ENCODE assay signal across 25 cellular contexts in the genomic region with DNA sequence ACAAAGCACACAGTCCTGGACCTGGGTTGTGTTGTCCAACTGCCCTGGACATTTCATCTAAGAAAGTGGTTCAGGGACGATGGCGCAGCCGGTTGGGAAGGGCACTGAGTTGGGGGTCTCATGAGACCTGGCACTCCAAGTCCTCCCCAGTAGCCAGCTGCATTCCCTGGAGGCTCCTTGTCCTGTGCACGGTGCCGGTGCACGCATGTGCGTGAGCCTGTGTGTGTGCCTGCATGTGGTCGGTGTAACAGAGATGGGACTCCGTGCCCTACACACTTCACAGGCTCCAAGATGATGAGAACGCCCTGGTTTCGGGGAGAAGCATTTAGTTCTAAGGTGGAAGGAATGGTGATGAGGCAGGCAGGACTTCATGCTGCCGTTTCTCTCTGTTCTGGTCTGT.
DNase-seq lines count a peak whose midpoint lies in the region; ATAC-seq and TF ChIP-seq lines count a peak whose summit lies in the region.
"Had no signal": no experiment of that assay in that cellular context is flagged by ENCODE, and none has a peak within 500 bp of the region (broad histone marks: within the 10 kb centered on the region; RNA-seq: fewer than 3 reads in every experiment).

No MANE protein-coding gene starts in this region.

- H3K4me3 ChIP-seq in coronary artery: no peak overlapping the region
- peak overlapping the region; percentile 51 for H3K4me3 ChIP-seq in neural cell (ENCODE audit: low read length)
- H3K4me3 ChIP-seq in thyroid gland (replicated peaks in 1 of 3): no peak overlapping the region
- H3K4me3 ChIP-seq: GM12878, K562, MG63 had no signal

- H3K4me2 ChIP-seq in neural cell (ENCODE audit: low read length): no peak overlapping the region

- TF ChIP-seq POLR2A in thyroid gland (IDR thresholded peaks at IDR 0.05): no peak

- H3K9me3 ChIP-seq in neural cell (ENCODE audit: low read length): no peaks in the 10 kb centered on the region
- no peaks in the 10 kb centered on the region for H3K9me3 ChIP-seq in thyroid gland
- H3K9me3 ChIP-seq: BE2C, Caco-2, MG63 had no signal

- ATAC-seq in stimulated activated naive CD8-positive, alpha-beta T cell treated with anti-CD3 and anti-CD28 coated beads, Interleukin-15, amount 100 ng/mL, for 72 hours: peak; percentile 10
- no peak for ATAC-seq in stimulated activated naive CD8-positive, alpha-beta T cell treated with anti-CD3 and anti-CD28 coated beads, Interleukin-15, Interleukin-2, amounts not matched to agents 100 U/mL and 50 U/mL, for 24 hours
- no peak for ATAC-seq in GM21526 (IDR thresholded peaks at IDR 0.05; ENCODE audit: low FRiP score, unreplicated experiment)
- ATAC-seq: GM12878, HepG2, K562 had no signal

- no peak for TF ChIP-seq RAD21 in neural cell (conservative IDR thresholded peaks at IDR 0.05)

- intact Hi-C loops in thyroid gland (cut with DNase I): loop anchor here (10.0 kb wide), 2 partner anchors 246 to 426 kb away; no protein-coding TSS in a partner anchor

- no peak overlapping the region for H3K4me3 Mint-ChIP-seq in stimulated activated naive CD8-positive, alpha-beta T cell treated with anti-CD3 and anti-CD28 coated beads, Interleukin-15, amount 100 ng/mL, for 72 hours
- H3K4me3 Mint-ChIP-seq: CD4-positive, alpha-beta memory T cell; H9; HFFc6 had no signal

- no peaks in the 10 kb centered on the region for H3K9me3 Mint-ChIP-seq in stimulated activated naive CD8-positive, alpha-beta T cell treated with anti-CD3 and anti-CD28 coated beads, Interleukin-15, amount 100 ng/mL, for 72 hours
- H3K9me3 Mint-ChIP-seq: CD4-positive, alpha-beta memory T cell; H9; HFFc6 had no signal

- H3K9me2 ChIP-seq in neural cell (ENCODE audit: insufficient read depth, low read length): no peaks in the 10 kb centered on the region

- no peak overlapping the region for H2AFZ ChIP-seq in neural cell (ENCODE audit: low read depth, low read length)

- H3K36me3 ChIP-seq in neural cell (ENCODE audit: insufficient read depth, low read length) (peaks cover 5% of the 10 kb centered on the region), thyroid gland (no peaks in the 10 kb centered on the region)
- H3K36me3 ChIP-seq: BE2C, MG63 had no signal

- H3K4me1 Mint-ChIP-seq in stimulated activated naive CD8-positive, alpha-beta T cell treated with anti-CD3 and anti-CD28 coated beads, Interleukin-15, amount 100 ng/mL, for 72 hours: peaks cover 6% of the 10 kb centered on the region
- H3K4me1 Mint-ChIP-seq: CD4-positive, alpha-beta memory T cell had no signal

- H3K27ac Mint-ChIP-seq in stimulated activated naive CD8-positive, alpha-beta T cell treated with anti-CD3 and anti-CD28 coated beads, Interleukin-15, amount 100 ng/mL, for 72 hours: no peak overlapping the region
- H3K27ac Mint-ChIP-seq: CD4-positive, alpha-beta memory T cell; H9; HFFc6 had no signal

- H3K27ac ChIP-seq in coronary artery (no peak overlapping the region), neural cell (ENCODE audit: low read length) (peak overlapping the region; percentile 91), thyroid gland (peak overlapping the region in 2 of 3 donors; percentile 46 to 70)
- H3K27ac ChIP-seq: RWPE1 had no signal

- TF ChIP-seq EP300 in neural cell (conservative IDR thresholded peaks at IDR 0.05; ENCODE audit: poor library complexity, severe bottlenecking): no peak

- no peak for DNase-seq in stimulated activated naive CD8-positive, alpha-beta T cell treated with anti-CD3 and anti-CD28 coated beads, Interleukin-15, amount 100 ng/mL, for 72 hours
- DNase-seq in stimulated activated naive CD8-positive, alpha-beta T cell treated with anti-CD3 and anti-CD28 coated beads, Interleukin-15, Interleukin-2, amounts not matched to agents 100 U/mL and 50 U/mL, for 24 hours: no peak
- DNase-seq in coronary artery (ENCODE audit: low spot score) (peak; percentile 38), thyroid gland (no peak), HPDE6-E6E7 (ENCODE audit: extremely low spot score) (no peak), MV-4-11 (lab: John Stamatoyannopoulos, UW) (no peak)
- DNase-seq: Caco-2; CD4-positive, alpha-beta memory T cell; DMS 273 treated with DMSO at 0.1 percent for 48 hours; H9; HFFc6; MG63; NCI-H1048; NCI-H1417 treated with DMSO at 0.1 percent for 48 hours; NCI-H226; NCI-H748 treated with DMSO at 0.1 percent for 48 hours; NK-92 treated with Interleukin-12 subunit alpha and Interleukin-12 subunit beta, amount 100 ng/mL, for 24 hours; SIG-M5 had no signal

- H3K9ac ChIP-seq in neural cell (ENCODE audit: low read length): peak overlapping the region; percentile 59

- no peaks in the 10 kb centered on the region for H3K79me2 ChIP-seq in neural cell (replicated peaks; ENCODE audit: insufficient read depth, low read length)

- WGBS in thyroid gland, 2 donors: 85 to 93% methylated on average over 8 to 10 of the region's 12 CpGs

- TF ChIP-seq CTCF in coronary artery (IDR thresholded peaks at IDR 0.05): no peak
- no peak for TF ChIP-seq CTCF in neural cell (IDR thresholded peaks at IDR 0.05; ENCODE audit: poor library complexity, severe bottlenecking)
- TF ChIP-seq CTCF in thyroid gland (IDR thresholded peaks at IDR 0.05): no peak

- H3K27me3 ChIP-seq in neural cell (ENCODE audit: insufficient read depth, low read depth, low read length): no peaks in the 10 kb centered on the region
- H3K27me3 ChIP-seq in thyroid gland: no peaks in the 10 kb centered on the region
- H3K27me3 ChIP-seq: BE2C, MG63 had no signal

- H3F3A ChIP-seq in neural cell (ENCODE audit: insufficient read depth, low read length, poor library complexity, severe bottlenecking): no peaks in the 10 kb centered on the region

- no peaks in the 10 kb centered on the region for H4K20me1 ChIP-seq in neural cell (ENCODE audit: insufficient read depth)

- H3K4me1 ChIP-seq in thyroid gland: peaks cover 30 to 37% of the 10 kb centered on the region in 2 donors
- H3K4me1 ChIP-seq: Caco-2 had no signal

- peaks cover 57% of the 10 kb centered on the region for H3K27me3 Mint-ChIP-seq in stimulated activated naive CD8-positive, alpha-beta T cell treated with anti-CD3 and anti-CD28 coated beads, Interleukin-15, amount 100 ng/mL, for 72 hours

TF ChIP-seq in neural cell, 6 proteins besides CTCF, POLR2A, EP300 and RAD21:
- TF ChIP-seq POLR2AphosphoS5 (IDR thresholded peaks at IDR 0.05) (no peak), TAF1 (IDR thresholded peaks at IDR 0.05; ENCODE audit: low read depth) (no peak), EZH2 (IDR thresholded peaks at IDR 0.05; ENCODE audit: borderline replicate concordance, insufficient read depth, low read length, poor library complexity, severe bottlenecking) (no peak), SMC3 (conservative IDR thresholded peaks at IDR 0.05; ENCODE audit: poor library complexity) (no peak), MXI1 (conservative IDR thresholded peaks at IDR 0.05; ENCODE audit: poor library complexity, severe bottlenecking) (no peak)
- TF ChIP-seq, protein P1, sequence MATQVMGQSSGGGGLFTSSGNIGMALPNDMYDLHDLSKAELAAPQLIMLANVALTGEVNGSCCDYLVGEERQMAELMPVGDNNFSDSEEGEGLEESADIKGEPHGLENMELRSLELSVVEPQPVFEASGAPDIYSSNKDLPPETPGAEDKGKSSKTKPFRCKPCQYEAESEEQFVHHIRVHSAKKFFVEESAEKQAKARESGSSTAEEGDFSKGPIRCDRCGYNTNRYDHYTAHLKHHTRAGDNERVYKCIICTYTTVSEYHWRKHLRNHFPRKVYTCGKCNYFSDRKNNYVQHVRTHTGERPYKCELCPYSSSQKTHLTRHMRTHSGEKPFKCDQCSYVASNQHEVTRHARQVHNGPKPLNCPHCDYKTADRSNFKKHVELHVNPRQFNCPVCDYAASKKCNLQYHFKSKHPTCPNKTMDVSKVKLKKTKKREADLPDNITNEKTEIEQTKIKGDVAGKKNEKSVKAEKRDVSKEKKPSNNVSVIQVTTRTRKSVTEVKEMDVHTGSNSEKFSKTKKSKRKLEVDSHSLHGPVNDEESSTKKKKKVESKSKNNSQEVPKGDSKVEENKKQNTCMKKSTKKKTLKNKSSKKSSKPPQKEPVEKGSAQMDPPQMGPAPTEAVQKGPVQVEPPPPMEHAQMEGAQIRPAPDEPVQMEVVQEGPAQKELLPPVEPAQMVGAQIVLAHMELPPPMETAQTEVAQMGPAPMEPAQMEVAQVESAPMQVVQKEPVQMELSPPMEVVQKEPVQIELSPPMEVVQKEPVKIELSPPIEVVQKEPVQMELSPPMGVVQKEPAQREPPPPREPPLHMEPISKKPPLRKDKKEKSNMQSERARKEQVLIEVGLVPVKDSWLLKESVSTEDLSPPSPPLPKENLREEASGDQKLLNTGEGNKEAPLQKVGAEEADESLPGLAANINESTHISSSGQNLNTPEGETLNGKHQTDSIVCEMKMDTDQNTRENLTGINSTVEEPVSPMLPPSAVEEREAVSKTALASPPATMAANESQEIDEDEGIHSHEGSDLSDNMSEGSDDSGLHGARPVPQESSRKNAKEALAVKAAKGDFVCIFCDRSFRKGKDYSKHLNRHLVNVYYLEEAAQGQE (IDR thresholded peaks at IDR 0.05; ENCODE audit: borderline replicate concordance): no peak

Comparison
In these comparisons a context has a peak if more than half of its experiments do, and no peak if none do; other contexts are left out.
1. H3K27ac ChIP-seq: peak in neural cell (single experiment) and thyroid gland (2 of 3); none in coronary artery (0 of 2).